Comparison of ENCODE assay signal across 12 cellular contexts in genomic region chr14:76810525-76810924, GRCh38. TPM values are rescaled to one million over a fixed set of nuclear protein-coding genes. Genes with fewer than 3 reads are reported as not detected.
DNase-seq lines count a peak whose midpoint lies in the region; ATAC-seq, FAIRE-seq and TF ChIP-seq lines count a peak whose summit lies in the region.
"Had no signal": no experiment of that assay in that cellular context is flagged by ENCODE, and none has a peak within 500 bp of the region (broad histone marks: within the 10 kb centered on the region; RNA-seq: fewer than 3 reads in every experiment).

No MANE protein-coding gene starts in this region.

- H3K27me3 Mint-ChIP-seq in activated T-cell treated with anti-CD3 and anti-CD28 coated beads, Interleukin-2, amount 50 U/mL, for 24 hours, result no peaks in the 10 kb centered on the region
- H3K27me3 Mint-ChIP-seq in activated CD8-positive, alpha-beta T cell treated with anti-CD3 and anti-CD28 coated beads, Interleukin-2, amount 10 ng/mL, durations not matched to agents 7 days and 5 days (ENCODE audit: low read depth), result no peaks in the 10 kb centered on the region
- H3K27me3 Mint-ChIP-seq in stimulated activated naive B cell treated with anti-CD40 and anti-IgM and Interleukin-4, amounts not matched to agents 10 μg/mL and 1 μg/mL and 100 μg/mL, for 72 hours, result no peaks in the 10 kb centered on the region

- H3K4me3 Mint-ChIP-seq in activated T-cell treated with anti-CD3 and anti-CD28 coated beads, Interleukin-2, amount 50 U/mL, for 24 hours, result peak overlapping the region; percentile 90
- peak overlapping the region; percentile 90 for H3K4me3 Mint-ChIP-seq in activated CD8-positive, alpha-beta T cell treated with anti-CD3 and anti-CD28 coated beads, Interleukin-2, amount 10 ng/mL, durations not matched to agents 7 days and 5 days
- peak overlapping the region; percentile 62 to 97 for H3K4me3 Mint-ChIP-seq in stimulated activated naive B cell treated with anti-CD40 and anti-IgM and Interleukin-4, amounts not matched to agents 10 μg/mL and 1 μg/mL and 100 μg/mL, for 72 hours

- POLR2A ChIA-PET in activated CD8-positive, alpha-beta T cell treated with anti-CD3 and anti-CD28 coated beads, Interleukin-2, amount 10 ng/mL, durations not matched to agents 7 days and 5 days (lab: Charles Lee), result no interaction called here

- no peak overlapping the region for H3K27ac ChIP-seq in keratinocyte (ENCODE audit: control insufficient read depth, insufficient read depth, low read length)

- no peaks in the 10 kb centered on the region for H3K9me3 Mint-ChIP-seq in activated T-cell treated with anti-CD3 and anti-CD28 coated beads, Interleukin-2, amount 50 U/mL, for 24 hours
- no peaks in the 10 kb centered on the region for H3K9me3 Mint-ChIP-seq in activated CD8-positive, alpha-beta T cell treated with anti-CD3 and anti-CD28 coated beads, Interleukin-2, amount 10 ng/mL, durations not matched to agents 7 days and 5 days (ENCODE audit: insufficient read depth)
- no peaks in the 10 kb centered on the region for H3K9me3 Mint-ChIP-seq in stimulated activated naive B cell treated with anti-CD40 and anti-IgM and Interleukin-4, amounts not matched to agents 10 μg/mL and 1 μg/mL and 100 μg/mL, for 72 hours

- ATAC-seq in activated CD8-positive, alpha-beta T cell treated with anti-CD3 and anti-CD28 coated beads, Interleukin-2, amount 10 ng/mL, durations not matched to agents 7 days and 5 days, result no peak
- ATAC-seq in stimulated activated naive B cell treated with anti-CD40 and anti-IgM and Interleukin-4, amounts not matched to agents 10 μg/mL and 1 μg/mL and 100 μg/mL, for 72 hours (replicated peaks), result no peak
- no peak for ATAC-seq in GM19328 (IDR thresholded peaks at IDR 0.05; ENCODE audit: unreplicated experiment)
- no peak for ATAC-seq in HG03108 (IDR thresholded peaks at IDR 0.05; ENCODE audit: unreplicated experiment)
- no peak for ATAC-seq in GM19463 (IDR thresholded peaks at IDR 0.05; ENCODE audit: unreplicated experiment)

- peaks cover 48% of the 10 kb centered on the region for H3K36me3 Mint-ChIP-seq in activated T-cell treated with anti-CD3 and anti-CD28 coated beads, Interleukin-2, amount 50 U/mL, for 24 hours (ENCODE audit: low read depth)
- peaks cover 7% of the 10 kb centered on the region for H3K36me3 Mint-ChIP-seq in activated CD8-positive, alpha-beta T cell treated with anti-CD3 and anti-CD28 coated beads, Interleukin-2, amount 10 ng/mL, durations not matched to agents 7 days and 5 days (ENCODE audit: low read depth)
- peaks cover 16 to 33% of the 10 kb centered on the region in 2 donors for H3K36me3 Mint-ChIP-seq in stimulated activated naive B cell treated with anti-CD40 and anti-IgM and Interleukin-4, amounts not matched to agents 10 μg/mL and 1 μg/mL and 100 μg/mL, for 72 hours

- H3K4me2 ChIP-seq in keratinocyte (ENCODE audit: control insufficient read depth, extremely low read depth, insufficient read depth, low read depth, low read length), result peak overlapping the region; percentile 98

- H3K36me3 ChIP-seq in keratinocyte (ENCODE audit: control insufficient read depth in 2 of 2, extremely low read depth in 1 of 2, insufficient read depth in 2 of 2, low read length in 2 of 2), result peaks cover 13 to 14% of the 10 kb centered on the region in 2 experiments

- dilution Hi-C loops in keratinocyte (cut with MboI; ENCODE audit: extremely low pct_ligation_motif_present, low sequenced_read_pairs), result no loop called here

- H3K4me3 ChIP-seq in keratinocyte (ENCODE audit: control insufficient read depth in 2 of 3, extremely low read depth in 1 of 3, insufficient read depth in 2 of 3, low read depth in 1 of 3, low read length in 3 of 3), result peak overlapping the region in 2 of 3 experiments; percentile 90

- peaks cover 11% of the 10 kb centered on the region for H3K4me1 ChIP-seq in keratinocyte (ENCODE audit: control insufficient read depth, extremely low read depth, insufficient read depth, low read length)

- no peaks in the 10 kb centered on the region for H3K9me1 ChIP-seq in keratinocyte (ENCODE audit: control insufficient read depth, extremely low read depth, insufficient read depth, low read length)

- H3K79me2 ChIP-seq in keratinocyte (ENCODE audit: control insufficient read depth, insufficient read depth, low read length), result peaks cover 7% of the 10 kb centered on the region

- no peak overlapping the region for H3K9ac ChIP-seq in keratinocyte (ENCODE audit: control insufficient read depth, extremely low read depth, insufficient read depth, low read length)

- no peak for FAIRE-seq in keratinocyte (lab: Jason Lieb, UNC)

- H3K9me3 ChIP-seq in keratinocyte (ENCODE audit: control insufficient read depth, low read depth, low read length), result no peaks in the 10 kb centered on the region

- no peaks in the 10 kb centered on the region for H4K20me1 ChIP-seq in keratinocyte (ENCODE audit: control insufficient read depth, extremely low read depth, insufficient read depth, low read length)

- H3K4me1 Mint-ChIP-seq in activated T-cell treated with anti-CD3 and anti-CD28 coated beads, Interleukin-2, amount 50 U/mL, for 24 hours (ENCODE audit: low read depth), result peaks cover 32% of the 10 kb centered on the region
- H3K4me1 Mint-ChIP-seq in activated CD8-positive, alpha-beta T cell treated with anti-CD3 and anti-CD28 coated beads, Interleukin-2, amount 10 ng/mL, durations not matched to agents 7 days and 5 days (ENCODE audit: low read depth), result peaks cover 21% of the 10 kb centered on the region
- peaks cover 21 to 33% of the 10 kb centered on the region in 2 donors for H3K4me1 Mint-ChIP-seq in stimulated activated naive B cell treated with anti-CD40 and anti-IgM and Interleukin-4, amounts not matched to agents 10 μg/mL and 1 μg/mL and 100 μg/mL, for 72 hours

- no peak overlapping the region for H2AFZ ChIP-seq in keratinocyte (ENCODE audit: control insufficient read depth, low read length)

- no peak for TF ChIP-seq CTCF in keratinocyte (optimal IDR thresholded peaks at IDR 0.05 in 1 of 3, IDR thresholded peaks at IDR 0.05 in 1 of 3, conservative IDR thresholded peaks at IDR 0.05 in 1 of 3; ENCODE audit: extremely low read depth in 1 of 3, insufficient read depth in 2 of 3, low read length in 3 of 3)

- peak overlapping the region; percentile 82 for H3K27ac Mint-ChIP-seq in activated T-cell treated with anti-CD3 and anti-CD28 coated beads, Interleukin-2, amount 50 U/mL, for 24 hours
- peak overlapping the region; percentile 4 for H3K27ac Mint-ChIP-seq in activated CD8-positive, alpha-beta T cell treated with anti-CD3 and anti-CD28 coated beads, Interleukin-2, amount 10 ng/mL, durations not matched to agents 7 days and 5 days
- no peak overlapping the region for H3K27ac Mint-ChIP-seq in stimulated activated naive B cell treated with anti-CD40 and anti-IgM and Interleukin-4, amounts not matched to agents 10 μg/mL and 1 μg/mL and 100 μg/mL, for 72 hours

- CTCF ChIA-PET in activated CD8-positive, alpha-beta T cell treated with anti-CD3 and anti-CD28 coated beads, Interleukin-2, amount 10 ng/mL, durations not matched to agents 7 days and 5 days (lab: Charles Lee), result interaction anchor here (0.8 to 4.4 kb wide), 17 partner anchors 8 to 285 kb away, joined by 3 to 70 read pairs (median 6); no protein-coding TSS in a partner anchor

- no peak for DNase-seq in activated T-cell treated with anti-CD3 and anti-CD28 coated beads, Interleukin-2, amount 50 U/mL, for 24 hours
- DNase-seq in activated T-cell treated with anti-CD3 and anti-CD28 coated beads for 4 hours (no peak), keratinocyte (ENCODE audit: low read depth, low spot score) (no peak)
- DNase-seq in activated CD8-positive, alpha-beta T cell treated with anti-CD3 and anti-CD28 coated beads, Interleukin-2, amount 10 ng/mL, durations not matched to agents 7 days and 5 days, result no peak
- DNase-seq in stimulated activated naive B cell treated with anti-CD40 and anti-IgM and Interleukin-4, amounts not matched to agents 10 μg/mL and 1 μg/mL and 100 μg/mL, for 72 hours, result no peak
- DNase-seq: aorta, NCI-H226 had no signal

- no peaks in the 10 kb centered on the region for H3K27me3 ChIP-seq in keratinocyte (ENCODE audit: control insufficient read depth, extremely low read depth, insufficient read depth, low read length)

RNA-seq across cellular contexts. Expression of gene ANGEL1, which starts 2.2 kb away (rescaled TPM):
- total RNA-seq in activated CD8-positive, alpha-beta T cell treated with anti-CD3 and anti-CD28 coated beads, Interleukin-2, amount 10 ng/mL, durations not matched to agents 7 days and 5 days, result 10 to 100 TPM; 11.5 to 13.7 TPM
- 12.6 to 19.6 TPM (median 13.0 TPM) in 3 replicates for polyA plus RNA-seq in keratinocyte
- polyA plus RNA-seq in keratinocyte (2011; ENCODE audit: low read depth), result 1.2 TPM
- 6.5 and 7.6 TPM in 2 replicates for polyA plus RNA-seq in keratinocyte (2011; cell fraction: cytosol; rRNA removed)
- 49.9 and 52.4 TPM in 2 replicates for polyA plus RNA-seq in keratinocyte (2011; cell fraction: nucleus; rRNA removed)
- polyA plus RNA-seq in keratinocyte (2012; ENCODE audit: low replicate concordance), result 5.0 and 8.0 TPM in 2 replicates
- 20.1 to 56.2 TPM (median 32.1 TPM) in 3 replicates for polyA minus RNA-seq in keratinocyte
- 5.9 TPM for polyA minus RNA-seq in keratinocyte (2011; cell fraction: cytosol; rRNA and poly(A)+ RNA removed)
- 23.4 and 41.3 TPM in 2 replicates for polyA minus RNA-seq in keratinocyte (2011; cell fraction: nucleus; rRNA and poly(A)+ RNA removed)

RNA-seq across cellular contexts. Expression of gene LRRC74A, which starts 15.7 kb away (rescaled TPM):
- not detected for total RNA-seq in activated CD8-positive, alpha-beta T cell treated with anti-CD3 and anti-CD28 coated beads, Interleukin-2, amount 10 ng/mL, durations not matched to agents 7 days and 5 days
- polyA plus RNA-seq in keratinocyte, result not detected in 3 replicates
- polyA plus RNA-seq in keratinocyte (2011; ENCODE audit: low read depth), result not detected
- polyA plus RNA-seq in keratinocyte (2011; cell fraction: cytosol; rRNA removed), result not detected in 2 replicates
- polyA plus RNA-seq in keratinocyte (2011; cell fraction: nucleus; rRNA removed), result not detected in 2 replicates
- not detected in 2 replicates for polyA plus RNA-seq in keratinocyte (2012; ENCODE audit: low replicate concordance)
- polyA minus RNA-seq in keratinocyte, result not detected in 3 replicates
- not detected for polyA minus RNA-seq in keratinocyte (2011; cell fraction: cytosol; rRNA and poly(A)+ RNA removed)
- not detected in 2 replicates for polyA minus RNA-seq in keratinocyte (2011; cell fraction: nucleus; rRNA and poly(A)+ RNA removed)
- total RNA-seq: aorta, HT1080, ureter had no signal

RNA-seq across cellular contexts. Expression of gene VASH1, which starts 49.3 kb away (rescaled TPM):
- 1 to 10 TPM; 3.1 to 3.4 TPM for total RNA-seq in activated CD8-positive, alpha-beta T cell treated with anti-CD3 and anti-CD28 coated beads, Interleukin-2, amount 10 ng/mL, durations not matched to agents 7 days and 5 days
- 0.06 to 0.12 TPM (median 0.09 TPM) in 3 replicates for polyA plus RNA-seq in keratinocyte
- not detected for polyA plus RNA-seq in keratinocyte (2011; ENCODE audit: low read depth)
- 0.02 and 0.23 TPM in 2 replicates for polyA plus RNA-seq in keratinocyte (2011; cell fraction: cytosol; rRNA removed)
- 0.16 and 0.31 TPM in 2 replicates for polyA plus RNA-seq in keratinocyte (2011; cell fraction: nucleus; rRNA removed)
- polyA plus RNA-seq in keratinocyte (2012; ENCODE audit: low replicate concordance), result 0.11 and 0.13 TPM in 2 replicates
- 0.16 TPM in 1 of 3 replicates, not detected in the others for polyA minus RNA-seq in keratinocyte
- polyA minus RNA-seq in keratinocyte (2011; cell fraction: cytosol; rRNA and poly(A)+ RNA removed), result not detected
- polyA minus RNA-seq in keratinocyte (2011; cell fraction: nucleus; rRNA and poly(A)+ RNA removed), result 0.39 TPM in 1 of 2 replicates, not detected in the other
